Comparison of ENCODE assay signal across 2 cellular contexts in the genomic region with DNA sequence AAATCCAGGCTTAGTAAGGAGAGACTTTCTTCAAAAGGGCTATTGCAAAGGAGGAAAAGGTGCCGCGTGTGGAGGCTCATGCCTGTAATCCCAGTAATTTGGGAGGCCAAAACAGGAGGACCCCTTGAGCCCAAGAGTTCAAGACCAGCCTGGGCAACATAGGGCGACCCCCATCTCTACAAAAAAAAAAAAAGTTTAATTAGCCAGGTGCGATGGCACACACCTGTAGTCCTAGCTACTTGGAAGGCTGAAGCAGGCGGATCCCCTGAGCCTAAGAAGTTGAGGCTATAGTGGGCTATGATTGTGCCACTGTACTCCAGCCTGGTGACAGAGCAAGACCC.
A peak's percentile ranks its signal among the peaks of the same experiment; 100 is the strongest.
TF ChIP-seq lines count a peak whose summit lies in the region.

No MANE protein-coding gene starts in this region.

TF ChIP-seq in HEK293T, 16 proteins besides CTCF, POLR2A, EP300 and RAD21:
- no peak for TF ChIP-seq FOXM1 (IDR thresholded peaks at IDR 0.05; ENCODE audit: borderline replicate concordance)
- no peak for TF ChIP-seq ELF4 (IDR thresholded peaks at IDR 0.05)
- TF ChIP-seq L3MBTL2 (conservative IDR thresholded peaks at IDR 0.05), result peak; percentile 10; the same call in 1 of the 2 replicates
- TF ChIP-seq FOXK2 (IDR thresholded peaks at IDR 0.05), result no peak
- 0 out of 2 replicates have a peak, but pooled peaks have one; percentile 40 for TF ChIP-seq ZNF384 (IDR thresholded peaks at IDR 0.05)
TF ChIP-seq in HEK293T: peak in this region for 2.

TF ChIP-seq in SK-N-SH treated with all-trans-retinoic acid at 6 μM for 48 hours, 23 proteins besides CTCF, POLR2A, EP300 and RAD21 (continued from another document):
- TF ChIP-seq ZC3H10 (CRISPR knock-in tag; IDR thresholded peaks at IDR 0.05) (no peak), ESRRG (CRISPR knock-in tag; IDR thresholded peaks at IDR 0.05) (no peak), TCF4 (CRISPR knock-in tag; IDR thresholded peaks at IDR 0.05; ENCODE audit: borderline replicate concordance) (no peak), ZNF70 (CRISPR knock-in tag; IDR thresholded peaks at IDR 0.05) (no peak), OSR1 (CRISPR knock-in tag; IDR thresholded peaks at IDR 0.05) (no peak), PATZ1 (CRISPR knock-in tag; IDR thresholded peaks at IDR 0.05; ENCODE audit: borderline replicate concordance) (no peak), RARB (CRISPR knock-in tag; IDR thresholded peaks at IDR 0.05) (no peak), TOX (CRISPR knock-in tag; IDR thresholded peaks at IDR 0.05; ENCODE audit: borderline replicate concordance) (no peak), ZFP30 (CRISPR knock-in tag; IDR thresholded peaks at IDR 0.05) (no peak), SNAI2 (CRISPR knock-in tag; IDR thresholded peaks at IDR 0.05) (no peak), ISL1 (CRISPR knock-in tag; IDR thresholded peaks at IDR 0.05) (no peak), TSHZ2 (CRISPR knock-in tag; IDR thresholded peaks at IDR 0.05) (no peak), GLIS3 (CRISPR knock-in tag; IDR thresholded peaks at IDR 0.05) (no peak), ARNTL (CRISPR knock-in tag; IDR thresholded peaks at IDR 0.05; ENCODE audit: borderline replicate concordance, low read depth) (no peak), ZFP3 (CRISPR knock-in tag; IDR thresholded peaks at IDR 0.05) (no peak)
- TF ChIP-seq, protein P1, sequence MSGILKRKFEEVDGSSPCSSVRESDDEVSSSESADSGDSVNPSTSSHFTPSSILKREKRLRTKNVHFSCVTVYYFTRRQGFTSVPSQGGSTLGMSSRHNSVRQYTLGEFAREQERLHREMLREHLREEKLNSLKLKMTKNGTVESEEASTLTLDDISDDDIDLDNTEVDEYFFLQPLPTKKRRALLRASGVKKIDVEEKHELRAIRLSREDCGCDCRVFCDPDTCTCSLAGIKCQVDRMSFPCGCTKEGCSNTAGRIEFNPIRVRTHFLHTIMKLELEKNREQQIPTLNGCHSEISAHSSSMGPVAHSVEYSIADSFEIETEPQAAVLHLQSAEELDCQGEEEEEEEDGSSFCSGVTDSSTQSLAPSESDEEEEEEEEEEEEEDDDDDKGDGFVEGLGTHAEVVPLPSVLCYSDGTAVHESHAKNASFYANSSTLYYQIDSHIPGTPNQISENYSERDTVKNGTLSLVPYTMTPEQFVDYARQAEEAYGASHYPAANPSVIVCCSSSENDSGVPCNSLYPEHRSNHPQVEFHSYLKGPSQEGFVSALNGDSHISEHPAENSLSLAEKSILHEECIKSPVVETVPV (CRISPR knock-in tag; IDR thresholded peaks at IDR 0.05), result no peak
